ENCODE assay signal across 8 cellular contexts in genomic region chr15:79853492-79854328, GRCh38. TPM values are rescaled to one million over a fixed set of nuclear protein-coding genes. Genes with fewer than 3 reads are reported as not detected.
DNase-seq lines count a peak whose midpoint lies in the region; ATAC-seq, FAIRE-seq and TF ChIP-seq lines count a peak whose summit lies in the region.

No MANE protein-coding gene starts in this region.

- peak; percentile 91 for TF ChIP-seq CTCF in GM13976 (IDR thresholded peaks at IDR 0.05; ENCODE audit: borderline replicate concordance, control extremely low read depth, extremely low read depth, insufficient read depth, missing control alignments)
- TF ChIP-seq CTCF in HepG2 (CRISPR knock-in tag; IDR thresholded peaks at IDR 0.05), result peak; percentile 88

- peak; percentile 86 for FAIRE-seq in HepG2 (lab: Jason Lieb, UNC)

- BruUV-seq in HepG2 (replicated peaks; lab: Mats Ljungman, UMichigan), result no TSS peak

- H3K9me3 ChIP-seq in HepG2 (ENCODE audit: low read length), result no peaks in the 10 kb centered on the region

- H3K27me3 ChIP-seq in HepG2 (ENCODE audit: control insufficient read depth in 1 of 2, insufficient read depth in 2 of 2, low read length in 2 of 2), result no peaks in the 10 kb centered on the region

- H3K36me3 ChIP-seq in HepG2 (replicated peaks in 1 of 2; ENCODE audit: control insufficient read depth in 1 of 2, insufficient read depth in 2 of 2, low read length in 2 of 2), result peaks cover 5 to 28% of the 10 kb centered on the region in 2 experiments; a peak in 4 of 5 replicates

- DNase-seq in A172 (ENCODE audit: low spot score), result peak; percentile 81
- peak; percentile 53 for DNase-seq in GM13976 (ENCODE audit: low spot score)
- DNase-seq in NCI-H2227 treated with DMSO at 0.1 percent for 48 hours (lab: John Stamatoyannopoulos, UW), result peak; percentile 60
- peak; percentile 40 for DNase-seq in activated CD4-positive, CD25-positive, alpha-beta regulatory T cell treated with anti-CD3 and anti-CD28 coated beads, Interleukin-2, amount 50 U/mL, for 72 hours
- DNase-seq in cerebellum (ENCODE audit: low spot score), result peak; percentile 74
- peak; percentile 58 for DNase-seq in HepG2 (ENCODE audit: low spot score)
- DNase-seq in stimulated activated CD4-positive, alpha-beta T cell treated with anti-CD3 and anti-CD28 coated beads, TNF-alpha, amount 100 ng/mL, for 4 hours (ENCODE audit: low read depth in 3 of 3), result peak; percentile 21 to 49 (median 37)

- peak; percentile 75 for ATAC-seq in HG03039 (IDR thresholded peaks at IDR 0.05; ENCODE audit: unreplicated experiment)
- ATAC-seq in HepG2, result peak; percentile 98

- peak; percentile 63; the same call in 1 of the 2 replicates for TF ChIP-seq RAD21 in HepG2 (CRISPR knock-in tag; IDR thresholded peaks at IDR 0.05)

- H3K79me2 ChIP-seq in HepG2 (ENCODE audit: insufficient read depth, low read length), result peaks cover 7% of the 10 kb centered on the region

- no peak overlapping the region for H3K4me2 ChIP-seq in HepG2 (ENCODE audit: low read depth, low read length)

- H3K4me1 ChIP-seq in HepG2 (ENCODE audit: insufficient read depth, low read length), result peaks cover 9% of the 10 kb centered on the region

- TF ChIP-seq EP300 in HepG2 (IDR thresholded peaks at IDR 0.05; ENCODE audit: low read depth in 2 of 2, low read length in 2 of 2), result no peak
- no peak for TF ChIP-seq EP300 in HepG2 (CRISPR knock-in tag; IDR thresholded peaks at IDR 0.05; ENCODE audit: borderline replicate concordance)

- no peaks in the 10 kb centered on the region; the same call in 1 of the 2 replicates for H4K20me1 ChIP-seq in HepG2 (ENCODE audit: insufficient read depth, low read length)

- WGBS in HepG2 (ENCODE audit: low lambda C conversion rate), result 55% methylated on average over 8 of the region's 8 CpGs

- no peak overlapping the region for H3K9ac ChIP-seq in HepG2 (ENCODE audit: insufficient read depth, low read depth, low read length)

- CTCF ChIA-PET in HepG2 (lab: Yijun Ruan, JAX; ENCODE audit: low intra/inter-chr PET ratio, low total read pairs), result interaction anchor here (1.4 to 1.9 kb wide), 3 partner anchors 43 to 473 kb away, joined by 3 to 8 read pairs (median 6); partner anchors contain the start of gene MTHFS

- no peak overlapping the region for H3K27ac ChIP-seq in HepG2 (ENCODE audit: extremely low read length, insufficient read depth, low read length)

- H3K4me3 ChIP-seq in HepG2 (replicated peaks in 1 of 3; ENCODE audit: insufficient read depth in 1 of 3, low read depth in 2 of 3, low read length in 3 of 3), result no peak overlapping the region

- POLR2A ChIA-PET in HepG2 (lab: Yijun Ruan, JAX), result interaction anchor here (0.8 to 1.3 kb wide), 5 partner anchors 20 to 473 kb away, joined by 3 to 5 read pairs (median 4); no protein-coding TSS in a partner anchor

- intact Hi-C loops in HepG2 (cut with micrococcal nuclease; ENCODE audit: unreplicated experiment), result loop anchor here (1.0 to 5.0 kb wide), 3 partner anchors 139 to 513 kb away; no protein-coding TSS in a partner anchor

- no peak for TF ChIP-seq POLR2A in HepG2 (IDR thresholded peaks at IDR 0.05; ENCODE audit: insufficient read depth in 1 of 2, low read depth in 2 of 2, low read length in 2 of 2)

- H2AFZ ChIP-seq in HepG2 (ENCODE audit: low read length), result no peak overlapping the region

- in situ Hi-C loops in GM13976 (cut with MboI; ENCODE audit: low sequenced_read_pairs, unreplicated experiment) (no loop called here), HepG2 (cut with HindIII; ENCODE audit: extremely low pct_ligation_motif_present, low pct_unique_long_range_greater_than_20kb) (no loop called here)

TF ChIP-seq in HepG2, 621 proteins besides CTCF, POLR2A, EP300 and RAD21 (continues in another document):
- no peak for TF ChIP-seq ZNF772 (CRISPR knock-in tag; IDR thresholded peaks at IDR 0.05)
- peak; percentile 57; the same call in 1 of the 2 replicates for TF ChIP-seq MYC (CRISPR knock-in tag; IDR thresholded peaks at IDR 0.05; ENCODE audit: borderline replicate concordance)
- no peak for TF ChIP-seq ZNF33A (CRISPR knock-in tag; IDR thresholded peaks at IDR 0.05; ENCODE audit: borderline replicate concordance)
- no peak for TF ChIP-seq SCMH1 (CRISPR knock-in tag; IDR thresholded peaks at IDR 0.05; ENCODE audit: borderline replicate concordance)
- TF ChIP-seq MAX (IDR thresholded peaks at IDR 0.05), result peak; percentile 32; the same call in 1 of the 2 replicates
- 0 out of 2 replicates have a peak, but pooled peaks have one; percentile 33 for TF ChIP-seq SAP130 (CRISPR knock-in tag; IDR thresholded peaks at IDR 0.05; ENCODE audit: low read depth)
- TF ChIP-seq HMGXB4 (CRISPR knock-in tag; IDR thresholded peaks at IDR 0.05; ENCODE audit: borderline replicate concordance in 1 of 2, low read depth in 1 of 2), result 0 out of 4 replicates have a peak, but pooled peaks of 1 of the 2 experiments have one; percentile 26
- TF ChIP-seq ZNF800 (CRISPR knock-in tag; IDR thresholded peaks at IDR 0.05), result no peak
- 0 out of 2 replicates have a peak, but pooled peaks have one; percentile 23 for TF ChIP-seq KMT2A (CRISPR knock-in tag; IDR thresholded peaks at IDR 0.05)
- peak; percentile 62; the same call in 1 of the 2 replicates for TF ChIP-seq ARID3A (IDR thresholded peaks at IDR 0.05; ENCODE audit: low read depth, low read length)

RNA-seq across cellular contexts. Expression of gene MTHFS, which starts 43.1 kb away (rescaled TPM):
- total RNA-seq in A172 (2014; rRNA removed; shearing (Covaris generic)), result 23.3 and 31.8 TPM in 2 replicates
- total RNA-seq in cerebellum (18.4 TPM), HepG2 (2016; rRNA removed; fragmentation: Illumina TruSeq; extraction: Trizol) (37.0 and 52.4 TPM in 2 replicates)
- 27.5 and 32.2 TPM in 2 replicates for total RNA-seq in HepG2 (2016; cell fraction: cytosol; rRNA removed; fragmentation: Illumina TruSeq; extraction: Trizol; ENCODE audit: low read depth)
- 35.9 and 52.4 TPM in 2 replicates for total RNA-seq in HepG2 (2016; cell fraction: insoluble cytoplasmic fraction; rRNA removed; fragmentation: Illumina TruSeq; extraction: Trizol)
- total RNA-seq in HepG2 (2016; cell fraction: membrane; rRNA removed; fragmentation: Illumina TruSeq; extraction: Trizol), result 35.1 and 35.8 TPM in 2 replicates
- total RNA-seq in HepG2 (2016; cell fraction: nucleus; rRNA removed; fragmentation: Illumina TruSeq; extraction: Trizol), result 20.8 and 21.2 TPM in 2 replicates
- polyA plus RNA-seq in HepG2 (2011; rRNA removed), result 48.7 and 49.7 TPM in 2 replicates
- polyA plus RNA-seq in HepG2 (2011; cell fraction: cytosol; rRNA removed), result 51.7 and 69.8 TPM in 2 replicates
- polyA plus RNA-seq in HepG2 (2011; cell fraction: nucleus; rRNA removed), result 17.3 and 18.6 TPM in 2 replicates
- polyA plus RNA-seq in HepG2 (2012), result 54.3 and 54.5 TPM in 2 replicates
- 37.9 and 57.9 TPM in 2 replicates for polyA plus RNA-seq in HepG2 (2016; cell fraction: cytosol; fragmentation: Illumina TruSeq; extraction: Trizol; ENCODE audit: low read depth)
- polyA plus RNA-seq in HepG2 (2016; cell fraction: insoluble cytoplasmic fraction; fragmentation: Illumina TruSeq; extraction: Trizol; ENCODE audit: low read depth), result 97.4 and 99.9 TPM in 2 replicates
- 50.6 and 54.6 TPM in 2 replicates for polyA plus RNA-seq in HepG2 (2016; cell fraction: membrane; fragmentation: Illumina TruSeq; extraction: Trizol; ENCODE audit: low read depth)
- polyA plus RNA-seq in HepG2 (2016; cell fraction: nucleus; fragmentation: Illumina TruSeq; extraction: Trizol; ENCODE audit: insufficient read depth, low read depth), result 42.9 and 44.8 TPM in 2 replicates
- polyA minus RNA-seq in HepG2 (2011; rRNA and poly(A)+ RNA removed; ENCODE audit: low replicate concordance), result 7.5 and 10.8 TPM in 2 replicates
- polyA minus RNA-seq in HepG2 (2011; cell fraction: cytosol; rRNA and poly(A)+ RNA removed), result 17.3 and 20.8 TPM in 2 replicates
- polyA minus RNA-seq in HepG2 (2011; cell fraction: nucleus; rRNA and poly(A)+ RNA removed), result 30.0 and 33.6 TPM in 2 replicates
